8 cellular contexts compared by ENCODE assay signal in the genomic region with DNA sequence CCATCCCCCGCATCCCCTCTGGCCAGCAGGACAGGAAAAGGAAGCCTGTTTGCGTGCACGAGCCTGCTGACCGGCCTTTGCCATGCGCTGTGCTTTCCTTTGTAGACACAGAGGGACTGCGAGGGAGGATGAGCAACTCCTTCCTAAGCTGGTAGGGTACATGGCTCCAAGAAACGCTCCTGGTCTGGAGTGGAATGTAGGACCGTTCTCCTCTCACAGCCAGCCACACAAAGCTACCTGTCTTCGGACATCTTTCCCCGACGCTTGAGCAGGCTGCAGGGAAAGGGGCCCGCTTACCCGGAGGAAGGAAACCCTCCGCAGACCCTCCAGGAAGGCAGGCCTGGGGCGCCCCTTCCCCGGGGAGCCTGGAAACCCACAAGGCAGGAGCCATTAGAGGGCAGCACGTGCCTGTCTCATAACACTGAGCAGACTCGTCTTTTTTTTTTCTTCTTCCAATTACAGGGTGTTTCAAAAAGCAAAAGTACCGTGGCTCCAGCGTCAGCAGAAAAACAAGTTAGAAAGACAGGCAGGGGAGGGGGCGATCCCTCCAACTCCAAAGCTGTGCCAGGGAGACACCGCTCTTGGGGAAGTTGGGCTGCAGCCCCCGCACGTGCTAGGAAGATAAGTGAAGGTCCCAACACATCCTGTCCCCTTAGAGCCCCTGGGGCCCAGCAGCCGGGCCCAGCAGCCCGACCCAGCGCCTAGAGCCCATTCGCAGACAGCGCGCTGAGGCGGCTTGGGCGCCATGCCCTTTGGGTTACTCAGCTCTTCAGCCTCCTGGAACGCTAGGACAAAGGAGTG.
DNase-seq lines count a peak whose midpoint lies in the region; ATAC-seq and TF ChIP-seq lines count a peak whose summit lies in the region.

No MANE protein-coding gene starts in this region.

- H3K4me3 ChIP-seq in lung: no peak overlapping the region

- no peak overlapping the region for H3K27ac Mint-ChIP-seq in activated CD4-positive, alpha-beta memory T cell treated with anti-CD3 and anti-CD28 coated beads, Interleukin-2, amount 10 ng/mL, durations not matched to agents 7 days and 5 days

- H3K27me3 ChIP-seq in lung (ENCODE audit: control insufficient read depth, insufficient read depth): no peaks in the 10 kb centered on the region

- no peaks in the 10 kb centered on the region for H3K36me3 Mint-ChIP-seq in activated CD4-positive, alpha-beta memory T cell treated with anti-CD3 and anti-CD28 coated beads, Interleukin-2, amount 10 ng/mL, durations not matched to agents 7 days and 5 days (ENCODE audit: low read depth)

- H3K27me3 Mint-ChIP-seq in activated CD4-positive, alpha-beta memory T cell treated with anti-CD3 and anti-CD28 coated beads, Interleukin-2, amount 10 ng/mL, durations not matched to agents 7 days and 5 days: peaks cover 32% of the 10 kb centered on the region

- ATAC-seq in GM21529 (IDR thresholded peaks at IDR 0.05; ENCODE audit: unreplicated experiment) (peak; percentile 61), lung (ENCODE audit: insufficient read depth, low FRiP score) (peak; percentile 81), HG03175 (IDR thresholded peaks at IDR 0.05; ENCODE audit: unreplicated experiment) (no peak)

- TF ChIP-seq CTCF in lung (IDR thresholded peaks at IDR 0.05; ENCODE audit: control extremely low read depth, extremely low read depth): peak; percentile 23

- no peaks in the 10 kb centered on the region for H3K9me3 Mint-ChIP-seq in activated CD4-positive, alpha-beta memory T cell treated with anti-CD3 and anti-CD28 coated beads, Interleukin-2, amount 10 ng/mL, durations not matched to agents 7 days and 5 days

- peak overlapping the region; percentile 81 to 93 for H3K27ac ChIP-seq in lung (ENCODE audit: low read depth in 1 of 2, low read length in 1 of 2)

- H3K4me3 Mint-ChIP-seq in activated CD4-positive, alpha-beta memory T cell treated with anti-CD3 and anti-CD28 coated beads, Interleukin-2, amount 10 ng/mL, durations not matched to agents 7 days and 5 days: no peak overlapping the region

- no peaks in the 10 kb centered on the region for H3K9me3 ChIP-seq in lung (ENCODE audit: control insufficient read depth in 2 of 2, insufficient read depth in 1 of 2, low read length in 1 of 2)

- CTCF ChIA-PET in activated CD4-positive, alpha-beta memory T cell treated with anti-CD3 and anti-CD28 coated beads, Interleukin-2, amount 10 ng/mL, durations not matched to agents 7 days and 5 days (lab: Charles Lee): interaction anchor here (0.6 to 3.0 kb wide), 5 partner anchors 18 to 550 kb away, joined by 3 to 7 read pairs (median 3); no protein-coding TSS in a partner anchor

- WGBS in lung, 2 donors: 7 to 8% methylated on average over 33 of the region's 33 CpGs

- DNase-seq in AG20443 (ENCODE audit: low spot score) (peak; percentile 81), NCI-H526 treated with DMSO at 0.1 percent for 48 hours (lab: John Stamatoyannopoulos, UW) (peak; percentile 47), lung (ENCODE audit: low spot score) (peak; percentile 63)
- peak; percentile 60 for DNase-seq in activated CD4-positive, alpha-beta memory T cell treated with anti-CD3 and anti-CD28 coated beads, Interleukin-2, amount 10 ng/mL, durations not matched to agents 7 days and 5 days
- DNase-seq in effector CD4-positive, alpha-beta T cell: peak; percentile 20
- peak; percentile 14 to 48 (median 23) for DNase-seq in stimulated activated CD4-positive, alpha-beta T cell treated with anti-CD3 and anti-CD28 coated beads, TNF-alpha, amount 100 ng/mL, for 24 hours (ENCODE audit: low read depth in 3 of 3)

- peaks cover 0 to 14% of the 10 kb centered on the region in 2 donors for H3K4me1 ChIP-seq in lung (ENCODE audit: control insufficient read depth in 2 of 2, insufficient read depth in 2 of 2, low read length in 2 of 2)

- peaks cover 7% of the 10 kb centered on the region for H3K4me1 Mint-ChIP-seq in activated CD4-positive, alpha-beta memory T cell treated with anti-CD3 and anti-CD28 coated beads, Interleukin-2, amount 10 ng/mL, durations not matched to agents 7 days and 5 days

- H3K36me3 ChIP-seq in lung (ENCODE audit: control insufficient read depth in 2 of 2, insufficient read depth in 2 of 2, low read length in 2 of 2): no peaks in the 10 kb centered on the region

- POLR2A ChIA-PET in activated CD4-positive, alpha-beta memory T cell treated with anti-CD3 and anti-CD28 coated beads, Interleukin-2, amount 10 ng/mL, durations not matched to agents 7 days and 5 days (lab: Charles Lee): no interaction called here

Comparison
In these comparisons a context has a peak if more than half of its experiments do, and no peak if none do; other contexts are left out.
1. DNase-seq: peak in every context shown above with its lines; median percentile 81 in AG20443; 63 in lung; 60 in activated CD4-positive, alpha-beta memory T cell treated with anti-CD3 and anti-CD28 coated beads, Interleukin-2, amount 10 ng/mL, durations not matched to agents 7 days and 5 days; 47 in NCI-H526 treated with DMSO at 0.1 percent for 48 hours; 23 in stimulated activated CD4-positive, alpha-beta T cell treated with anti-CD3 and anti-CD28 coated beads, TNF-alpha, amount 100 ng/mL, for 24 hours; 20 in effector CD4-positive, alpha-beta T cell.